23 cellular contexts compared by ENCODE assay signal in the genomic region with DNA sequence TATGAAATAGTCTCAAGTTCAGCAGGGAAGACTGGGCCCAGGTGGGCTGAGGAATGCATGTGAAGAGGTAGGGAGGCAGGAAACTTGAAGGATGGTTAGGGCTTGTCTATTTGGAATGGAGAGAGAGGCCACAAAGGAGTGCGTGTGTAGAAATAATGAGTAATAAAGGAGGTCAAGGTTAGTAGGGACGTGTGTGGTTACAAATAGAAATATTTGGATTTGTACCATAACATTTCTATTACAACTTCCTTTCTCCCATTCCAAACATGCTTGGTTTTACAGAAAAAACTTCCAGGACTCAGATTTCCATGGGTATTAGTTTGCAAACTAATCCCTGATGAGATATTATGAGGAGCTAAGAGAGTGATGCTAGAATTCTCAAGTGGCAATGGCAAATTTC.
DNase-seq lines count a peak whose midpoint lies in the region; ATAC-seq and TF ChIP-seq lines count a peak whose summit lies in the region.
"Had no signal": no experiment of that assay in that cellular context is flagged by ENCODE, and none has a peak within 500 bp of the region (broad histone marks: within the 10 kb centered on the region; RNA-seq: fewer than 3 reads in every experiment).

No MANE protein-coding gene starts in this region.

- no peak overlapping the region for H2AFZ ChIP-seq in PC-9
- H2AFZ ChIP-seq: hepatocyte had no signal

- H3F3A ChIP-seq in PC-9 (ENCODE audit: insufficient read depth, low read depth): no peaks in the 10 kb centered on the region

- DNase-seq in EH (ENCODE audit: low read depth) (peak; percentile 95), M059J (ENCODE audit: low read depth) (peak; percentile 88), fibroblast of gingiva (ENCODE audit: low read depth) (peak; percentile 58), renal cortical epithelial cell (ENCODE audit: low read depth) (peak; percentile 35), mucosa of gallbladder (ENCODE audit: low spot score) (no peak), PC-9 (no peak), NCI-H2107 treated with DMSO at 0.1 percent for 48 hours (lab: John Stamatoyannopoulos, UW; ENCODE audit: unreplicated experiment) (no peak)
- DNase-seq: activated naive CD8-positive, alpha-beta T cell treated with anti-CD3 and anti-CD28 coated beads, Interleukin-2, amount 10 ng/mL, durations not matched to agents 7 days and 5 days; activated T-cell treated with anti-CD3 and anti-CD28 coated beads, Interleukin-2, amount 50 U/mL, for 72 hours; CD4-positive, CD25-positive, alpha-beta regulatory T cell; DMS79 treated with DMSO at 0.1 percent for 48 hours; effector CD4-positive, alpha-beta T cell; KG1; naive thymus-derived CD4-positive, alpha-beta T cell; NCI-H1092; NCI-H526; spleen; T-helper 2 cell; testis; WERI-Rb-1 had no signal

- CTCF ChIA-PET in PC-9 (lab: Charles Lee): no interaction called here

- H3K9me2 ChIP-seq in PC-9 (ENCODE audit: insufficient read depth): no peaks in the 10 kb centered on the region

- H3K9me3 ChIP-seq in PC-9 (ENCODE audit: insufficient read depth, low read depth): no peaks in the 10 kb centered on the region
- H3K9me3 ChIP-seq: esophagus muscularis mucosa, spleen, testis had no signal

- no peak overlapping the region for H3K27ac ChIP-seq in PC-9
- H3K27ac ChIP-seq: esophagus muscularis mucosa, hepatocyte, spleen, testis, WERI-Rb-1 had no signal

- H3K36me3 ChIP-seq in PC-9 (ENCODE audit: low read depth): no peaks in the 10 kb centered on the region
- H3K36me3 ChIP-seq: esophagus muscularis mucosa, spleen, WERI-Rb-1 had no signal

- H3K4me2 ChIP-seq in PC-9: no peak overlapping the region
- H3K4me2 ChIP-seq: hepatocyte had no signal

- POLR2A ChIA-PET in PC-9 (lab: Charles Lee; ENCODE audit: unreplicated experiment): no interaction called here

- no peaks in the 10 kb centered on the region for H3K4me1 ChIP-seq in PC-9 (replicated peaks; ENCODE audit: insufficient read depth)
- H3K4me1 ChIP-seq: esophagus muscularis mucosa, spleen, testis had no signal

- no peaks in the 10 kb centered on the region for H3K27me3 ChIP-seq in PC-9 (ENCODE audit: insufficient read depth, low read depth)
- H3K27me3 ChIP-seq: esophagus muscularis mucosa, hepatocyte, spleen, testis had no signal

- no TSS peak for BruUV-seq in PC-9 (replicated peaks; lab: Mats Ljungman, UMichigan)

- no peak for TF ChIP-seq CTCF in PC-9 (conservative IDR thresholded peaks at IDR 0.05)

- no peak overlapping the region for H3K4me3 ChIP-seq in PC-9
- H3K4me3 ChIP-seq: esophagus muscularis mucosa, hepatocyte, spleen, testis had no signal

- intact Hi-C loops in PC-9 (cut with micrococcal nuclease; ENCODE audit: unreplicated experiment): no loop called here

- H3K79me2 ChIP-seq in PC-9 (ENCODE audit: low read depth): no peaks in the 10 kb centered on the region
- H3K79me2 ChIP-seq: hepatocyte had no signal

- no peaks in the 10 kb centered on the region for H4K20me1 ChIP-seq in PC-9 (ENCODE audit: insufficient read depth)

- ATAC-seq in HG03439 (IDR thresholded peaks at IDR 0.05; ENCODE audit: unreplicated experiment): no peak
- ATAC-seq: activated T-cell treated with anti-CD3 and anti-CD28 coated beads, Interleukin-2, amount 50 U/mL, for 72 hours; naive thymus-derived CD4-positive, alpha-beta T cell had no signal

Comparison
In these comparisons a context has a peak if more than half of its experiments do, and no peak if none do; other contexts are left out.
1. DNase-seq: peak in EH (single experiment), M059J (single experiment), fibroblast of gingiva (single experiment) and renal cortical epithelial cell (single experiment); none in mucosa of gallbladder (single experiment), PC-9 (0 of 2) and NCI-H2107 treated with DMSO at 0.1 percent for 48 hours (single experiment).